In genomic region chr3:17847156-17847555, GRCh38 we compare ENCODE assay signal across 20 cellular contexts.
"Had no signal": no experiment of that assay in that cellular context is flagged by ENCODE, and none has a peak within 500 bp of the region (broad histone marks: within the 10 kb centered on the region; RNA-seq: fewer than 3 reads in every experiment).

No MANE protein-coding gene starts in this region.

- ATAC-seq: esophagus mucosa; heart left ventricle; left colon; left ventricle myocardium superior; pancreas; right cardiac atrium; stimulated activated memory B cell treated with anti-CD40 and anti-IgM and Interleukin-4, amounts not matched to agents 10 μg/mL and 1 μg/mL and 100 μg/mL, for 72 hours had no signal

- H3K9me3 ChIP-seq: heart left ventricle, pancreas, tibial artery, upper lobe of left lung, uterus had no signal

- H3K4me1 ChIP-seq: heart left ventricle, pancreas, tibial artery, upper lobe of left lung, uterus had no signal

- H3K4me3 ChIP-seq: dorsolateral prefrontal cortex, heart left ventricle, lung, pancreas, tibial artery, upper lobe of left lung, uterus had no signal

- H3K27me3 Mint-ChIP-seq: naive B cell; progenitor cell of endocrine pancreas; stimulated activated memory B cell treated with anti-CD40 and anti-IgM and Interleukin-4, amounts not matched to agents 10 μg/mL and 1 μg/mL and 100 μg/mL, for 72 hours; stimulated activated naive CD8-positive, alpha-beta T cell treated with anti-CD3 and anti-CD28 coated beads, Interleukin-15, Interleukin-2, amounts not matched to agents 100 ng/mL and 50 ng/mL, for 24 hours had no signal

- H3K36me3 Mint-ChIP-seq: naive B cell; stimulated activated memory B cell treated with anti-CD40 and anti-IgM and Interleukin-4, amounts not matched to agents 10 μg/mL and 1 μg/mL and 100 μg/mL, for 72 hours had no signal

- H3K27ac Mint-ChIP-seq: nephron; progenitor cell of endocrine pancreas; stimulated activated memory B cell treated with anti-CD40 and anti-IgM and Interleukin-4, amounts not matched to agents 10 μg/mL and 1 μg/mL and 100 μg/mL, for 72 hours; stimulated activated naive CD8-positive, alpha-beta T cell treated with anti-CD3 and anti-CD28 coated beads, Interleukin-15, Interleukin-2, amounts not matched to agents 100 ng/mL and 50 ng/mL, for 24 hours had no signal

- H3K4me1 Mint-ChIP-seq: naive B cell; stimulated activated memory B cell treated with anti-CD40 and anti-IgM and Interleukin-4, amounts not matched to agents 10 μg/mL and 1 μg/mL and 100 μg/mL, for 72 hours had no signal

- H3K4me3 Mint-ChIP-seq: naive B cell; nephron; stimulated activated memory B cell treated with anti-CD40 and anti-IgM and Interleukin-4, amounts not matched to agents 10 μg/mL and 1 μg/mL and 100 μg/mL, for 72 hours; stimulated activated naive CD8-positive, alpha-beta T cell treated with anti-CD3 and anti-CD28 coated beads, Interleukin-15, Interleukin-2, amounts not matched to agents 100 ng/mL and 50 ng/mL, for 24 hours had no signal

- H3K36me3 ChIP-seq: heart left ventricle, pancreas, tibial artery, upper lobe of left lung, uterus had no signal

- H3K27ac ChIP-seq: dorsolateral prefrontal cortex, heart left ventricle, pancreas, tibial artery, upper lobe of left lung, uterus had no signal

- DNase-seq: dorsolateral prefrontal cortex; effector CD8-positive, alpha-beta T cell; heart left ventricle; hippocampal formation; left colon; left ventricle myocardium superior; naive B cell; occipital lobe; pancreas; right cardiac atrium; stimulated activated CD4-positive, alpha-beta T cell treated with anti-CD3 and anti-CD28 coated beads, Interleukin-4, amount 100 ng/mL, for 24 hours; tibial artery; upper lobe of left lung; uterus had no signal

- H3K27me3 ChIP-seq: dorsolateral prefrontal cortex, heart left ventricle, pancreas, tibial artery, upper lobe of left lung, uterus had no signal

- H3K9me3 Mint-ChIP-seq: naive B cell; nephron; stimulated activated memory B cell treated with anti-CD40 and anti-IgM and Interleukin-4, amounts not matched to agents 10 μg/mL and 1 μg/mL and 100 μg/mL, for 72 hours; stimulated activated naive CD8-positive, alpha-beta T cell treated with anti-CD3 and anti-CD28 coated beads, Interleukin-15, Interleukin-2, amounts not matched to agents 100 ng/mL and 50 ng/mL, for 24 hours had no signal
